ENCODE assay signal across 25 cellular contexts in genomic region chr17:60960398-60961065, GRCh38.
"Had no signal": no experiment of that assay in that cellular context is flagged by ENCODE, and none has a peak within 500 bp of the region (broad histone marks: within the 10 kb centered on the region; RNA-seq: fewer than 3 reads in every experiment).

No MANE protein-coding gene starts in this region.

- H3K9ac ChIP-seq: parathyroid adenoma had no signal

- H3K79me2 ChIP-seq: parathyroid adenoma had no signal

- H3K9me3 ChIP-seq: neutrophil, prostate gland, testis, upper lobe of right lung had no signal

- ATAC-seq: effector memory CD8-positive, alpha-beta T cell; left lobe of liver; mucosa of descending colon; natural killer cell treated with Interleukin-12 subunit alpha and Interleukin-12 subunit beta and Interleukin-15 and Interleukin-18, amount 100 ng/mL, for 72 hours; right cardiac atrium; stimulated activated memory B cell treated with anti-CD40 and anti-IgM and Interleukin-4, amounts not matched to agents 10 μg/mL and 1 μg/mL and 100 μg/mL, for 72 hours; stimulated activated naive CD8-positive, alpha-beta T cell treated with anti-CD3 and anti-CD28 coated beads, Interleukin-15, Interleukin-2, amounts not matched to agents 100 U/mL and 50 U/mL, for 24 hours; upper lobe of right lung had no signal

- H3K36me3 ChIP-seq: neutrophil, prostate gland, upper lobe of right lung, uterus had no signal

- H3K27ac ChIP-seq: esophagus squamous epithelium, neutrophil, parathyroid adenoma, prostate gland, skin epidermis, spleen, testis, tibial artery, upper lobe of right lung, uterus had no signal

- H3K4me1 ChIP-seq: esophagus squamous epithelium, parathyroid adenoma, prostate gland, spleen, testis, tibial artery, upper lobe of right lung, uterus had no signal

- H3K27me3 ChIP-seq: esophagus squamous epithelium, neutrophil, spleen, testis, tibial artery, upper lobe of right lung, uterus had no signal

- H2AFZ ChIP-seq: parathyroid adenoma had no signal

- FAIRE-seq: endometrium had no signal

- DNase-seq: cortex of kidney; effector memory CD8-positive, alpha-beta T cell; erythroblast; esophagus squamous epithelium; kidney; mucosa of descending colon; naive B cell; right cardiac atrium; spleen; stimulated activated CD4-positive, alpha-beta T cell treated with anti-CD3 and anti-CD28 coated beads, Interleukin-4, amount 100 ng/mL, for 4 hours; stimulated activated naive CD8-positive, alpha-beta T cell treated with anti-CD3 and anti-CD28 coated beads, Interleukin-15, Interleukin-2, amounts not matched to agents 100 U/mL and 50 U/mL, for 24 hours; substantia nigra; testis; tibial artery; upper lobe of right lung; uterus had no signal

- H3K4me3 ChIP-seq: esophagus squamous epithelium, lung, mucosa of descending colon, prostate gland, skin epidermis, spleen, testis, tibial artery, upper lobe of right lung, uterus had no signal
